ENCODE assay signal across 20 cellular contexts in the genomic region with DNA sequence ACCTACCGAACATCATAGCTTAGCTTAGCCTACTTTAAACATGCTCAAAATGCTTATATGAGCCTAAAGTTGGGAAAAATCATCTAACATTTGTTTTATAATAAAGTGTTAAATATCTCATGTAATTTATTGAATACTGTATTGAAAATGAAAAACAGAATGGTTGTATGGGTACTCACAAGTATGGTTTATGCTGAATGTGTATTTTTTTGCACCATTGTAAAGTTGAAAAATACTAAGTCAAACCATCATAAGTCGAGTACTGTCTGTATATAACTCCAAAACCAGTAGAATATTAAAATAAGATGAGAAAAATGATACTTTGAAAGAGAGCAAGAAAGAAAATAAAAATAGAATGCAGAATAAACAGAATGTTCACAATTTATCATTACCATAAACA.
A peak's percentile ranks its signal among the peaks of the same experiment; 100 is the strongest.
DNase-seq lines count a peak whose midpoint lies in the region; ATAC-seq, FAIRE-seq and TF ChIP-seq lines count a peak whose summit lies in the region.
"Had no signal": no experiment of that assay in that cellular context is flagged by ENCODE, and none has a peak within 500 bp of the region (broad histone marks: within the 10 kb centered on the region; RNA-seq: fewer than 3 reads in every experiment).

No MANE protein-coding gene starts in this region.

- H3K27ac ChIP-seq in A549 (no peak overlapping the region), OCI-LY1 (ENCODE audit: low read depth, low read length, poor library complexity, severe bottlenecking) (peak overlapping the region; percentile 99), K562 (ENCODE audit: extremely low read depth, low read depth, low read length) (no peak overlapping the region)
- H3K27ac ChIP-seq: BLaER1 treated with 17β-estradiol and CSF1 and Interleukin-3, amounts not matched to agents 10 nM and 100 nM; C4-2B had no signal

- H4K20me1 ChIP-seq in OCI-LY1 (ENCODE audit: insufficient read depth, low read length) (no peaks in the 10 kb centered on the region), K562 (replicated peaks; ENCODE audit: control insufficient read depth, insufficient read depth, low read length) (no peaks in the 10 kb centered on the region)
- H4K20me1 ChIP-seq: BLaER1 treated with 17β-estradiol and CSF1 and Interleukin-3, amounts not matched to agents 10 nM and 100 nM had no signal

- POLR2A ChIA-PET in A549 (lab: Yijun Ruan, JAX) = no interaction called here
- POLR2A ChIA-PET in K562 (lab: Yijun Ruan, JAX) = no interaction called here

- intact Hi-C loops in K562 (cut with micrococcal nuclease) = no loop called here

- H2AFZ ChIP-seq in OCI-LY1 (ENCODE audit: low read length) = no peak overlapping the region
- H2AFZ ChIP-seq in K562 (ENCODE audit: low read depth, low read length) = no peak overlapping the region

- TF ChIP-seq EP300 in A549 (IDR thresholded peaks at IDR 0.05) (no peak), K562 (IDR thresholded peaks at IDR 0.05; ENCODE audit: low read length) (no peak)

- CTCF ChIA-PET in A549 (lab: Yijun Ruan, JAX) = no interaction called here
- CTCF ChIA-PET in K562 (lab: Yijun Ruan, JAX; ENCODE audit: low intra/inter-chr PET ratio) = no interaction called here

- H3K9me3 ChIP-seq in A549 = peaks cover 4% of the 10 kb centered on the region; the same call in 2 of the 3 replicates
- H3K9me3 ChIP-seq in OCI-LY1 (ENCODE audit: low read length) = peaks cover 6% of the 10 kb centered on the region
- no peaks in the 10 kb centered on the region for H3K9me3 ChIP-seq in K562 (replicated peaks; ENCODE audit: control insufficient read depth, insufficient read depth, low read depth, low read length)
- peaks cover 3% of the 10 kb centered on the region; the same call in 1 of the 2 replicates for H3K9me3 ChIP-seq in MG63
- H3K9me3 ChIP-seq: Caco-2 had no signal

- TF ChIP-seq RAD21 in A549 (conservative IDR thresholded peaks at IDR 0.05 in 1 of 2, IDR thresholded peaks at IDR 0.05 in 1 of 2) = no peak
- no peak for TF ChIP-seq RAD21 in K562 (CRISPR knock-in tag; conservative IDR thresholded peaks at IDR 0.05 in 1 of 2, IDR thresholded peaks at IDR 0.05 in 1 of 2)

- TF ChIP-seq POLR2A in A549 (IDR thresholded peaks at IDR 0.05; ENCODE audit: low read length) (no peak), K562 (conservative IDR thresholded peaks at IDR 0.05) (no peak)

- no peaks in the 10 kb centered on the region for H3K9me2 ChIP-seq in OCI-LY1 (ENCODE audit: low read depth, low read length)

- H3K9ac ChIP-seq in OCI-LY1 (ENCODE audit: low read length) (no peak overlapping the region), K562 (ENCODE audit: insufficient read depth in 1 of 2, low read depth in 2 of 2, low read length in 2 of 2) (no peak overlapping the region)
- H3K9ac ChIP-seq: BLaER1 treated with 17β-estradiol and CSF1 and Interleukin-3, amounts not matched to agents 10 nM and 100 nM had no signal

- H3K9me1 ChIP-seq in K562 (ENCODE audit: control insufficient read depth, insufficient read depth, low read length) = no peaks in the 10 kb centered on the region

- WGBS in A549 (ENCODE audit: missing lambda C conversion rate) = 45% methylated on average over 2 of the region's 2 CpGs
- 6% methylated on average over 2 of the region's 2 CpGs for WGBS in K562 (ENCODE audit: insufficient coverage, low coverage, missing lambda C conversion rate)

- H3K36me3 ChIP-seq in OCI-LY1 (ENCODE audit: insufficient read depth, low read length) (no peaks in the 10 kb centered on the region; the same call in 1 of the 2 replicates), K562 (ENCODE audit: control insufficient read depth, insufficient read depth, low read length) (no peaks in the 10 kb centered on the region), MG63 (no peaks in the 10 kb centered on the region)
- H3K36me3 ChIP-seq: BLaER1 treated with 17β-estradiol and CSF1 and Interleukin-3, amounts not matched to agents 10 nM and 100 nM had no signal

- peaks cover 6% of the 10 kb centered on the region; the same call in 1 of the 2 replicates for H3F3A ChIP-seq in OCI-LY1 (ENCODE audit: insufficient read depth, low read length)

- ATAC-seq in A549 = no peak
- no peak for ATAC-seq in K562
- ATAC-seq in GM21619 (IDR thresholded peaks at IDR 0.05; ENCODE audit: unreplicated experiment) = no peak
- ATAC-seq: CD8-positive, alpha-beta T cell had no signal

- H3K4me3 ChIP-seq in A549 (no peak overlapping the region), OCI-LY1 (ENCODE audit: low read depth, low read length, poor library complexity, severe bottlenecking) (no peak overlapping the region), K562 (no peak overlapping the region), MG63 (no peak overlapping the region)
- H3K4me3 ChIP-seq: BLaER1 treated with 17β-estradiol and CSF1 and Interleukin-3, amounts not matched to agents 10 nM and 100 nM had no signal

- H3K4me1 ChIP-seq in A549 = no peaks in the 10 kb centered on the region
- peaks cover 65% of the 10 kb centered on the region for H3K4me1 ChIP-seq in OCI-LY1 (ENCODE audit: insufficient read depth, low read length, severe bottlenecking)
- no peaks in the 10 kb centered on the region for H3K4me1 ChIP-seq in K562 (replicated peaks in 1 of 2; ENCODE audit: control insufficient read depth in 2 of 2, insufficient read depth in 2 of 2, low read length in 2 of 2)
- H3K4me1 ChIP-seq: Caco-2 had no signal

- in situ Hi-C loops in K562 (cut with MboI) = no loop called here

- DNase-seq in A549 (ENCODE audit: low read depth in 1 of 2, low spot score in 1 of 2) (no peak), K562 (ENCODE audit: extremely low read depth in 1 of 4, low spot score in 3 of 4) (no peak), kidney glomerular epithelial cell (lab: John Stamatoyannopoulos, UW) (no peak), MG63 (no peak)
- DNase-seq: 8988T; AML-193; Caco-2; Calu3; CD4-positive, alpha-beta T cell; CD8-positive, alpha-beta T cell; DMS79 treated with DMSO at 0.1 percent for 48 hours; GF-D8 had no signal

- BruUV-seq in K562 (replicated peaks; lab: Mats Ljungman, UMichigan) = no TSS peak

- H3K27me3 ChIP-seq in OCI-LY1 (ENCODE audit: insufficient read depth, low read length) = no peaks in the 10 kb centered on the region
- no peaks in the 10 kb centered on the region for H3K27me3 ChIP-seq in K562 (ENCODE audit: control insufficient read depth in 2 of 2, insufficient read depth in 2 of 2, low read length in 2 of 2)
- H3K27me3 ChIP-seq in MG63 = no peaks in the 10 kb centered on the region
- H3K27me3 ChIP-seq: BLaER1 treated with 17β-estradiol and CSF1 and Interleukin-3, amounts not matched to agents 10 nM and 100 nM had no signal

- peak; percentile 92 for FAIRE-seq in A549 (lab: Jason Lieb, UNC)
- FAIRE-seq in K562 (lab: Jason Lieb, UNC) = no peak
- FAIRE-seq in endometrium (lab: Jason Lieb, UNC) = peak; percentile 29
- FAIRE-seq: D721Med, G401.6, GM12891 had no signal

- no peaks in the 10 kb centered on the region for H3K79me2 ChIP-seq in OCI-LY1 (ENCODE audit: insufficient read depth, low read length)
- H3K79me2 ChIP-seq in K562 (ENCODE audit: control insufficient read depth, insufficient read depth, low read length) = no peaks in the 10 kb centered on the region

- H3K4me2 ChIP-seq in A549 (no peak overlapping the region), OCI-LY1 (ENCODE audit: low read length) (no peak overlapping the region), K562 (ENCODE audit: insufficient read depth, low read length) (no peak overlapping the region)
- H3K4me2 ChIP-seq: BLaER1 treated with 17β-estradiol and CSF1 and Interleukin-3, amounts not matched to agents 10 nM and 100 nM had no signal

- TF ChIP-seq CTCF in A549 (IDR thresholded peaks at IDR 0.05) (no peak), OCI-LY1 (IDR thresholded peaks at IDR 0.05; ENCODE audit: low read length) (no peak), K562 (IDR thresholded peaks at IDR 0.05 in 2 of 3, conservative IDR thresholded peaks at IDR 0.05 in 1 of 3; ENCODE audit: insufficient read depth in 2 of 3, low read depth in 1 of 3, low read length in 3 of 3) (no peak)

TF ChIP-seq in A549, 52 proteins besides CTCF, POLR2A, EP300 and RAD21:
- TF ChIP-seq, protein P1, sequence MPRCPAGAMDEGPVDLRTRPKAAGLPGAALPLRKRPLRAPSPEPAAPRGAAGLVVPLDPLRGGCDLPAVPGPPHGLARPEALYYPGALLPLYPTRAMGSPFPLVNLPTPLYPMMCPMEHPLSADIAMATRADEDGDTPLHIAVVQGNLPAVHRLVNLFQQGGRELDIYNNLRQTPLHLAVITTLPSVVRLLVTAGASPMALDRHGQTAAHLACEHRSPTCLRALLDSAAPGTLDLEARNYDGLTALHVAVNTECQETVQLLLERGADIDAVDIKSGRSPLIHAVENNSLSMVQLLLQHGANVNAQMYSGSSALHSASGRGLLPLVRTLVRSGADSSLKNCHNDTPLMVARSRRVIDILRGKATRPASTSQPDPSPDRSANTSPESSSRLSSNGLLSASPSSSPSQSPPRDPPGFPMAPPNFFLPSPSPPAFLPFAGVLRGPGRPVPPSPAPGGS (IDR thresholded peaks at IDR 0.05) = no peak
- peak; percentile 66 for TF ChIP-seq MAFK (IDR thresholded peaks at IDR 0.05; ENCODE audit: partially characterized antibody)

TF ChIP-seq in K562, 482 proteins besides CTCF, POLR2A, EP300 and RAD21 (continues in another document):
- TF ChIP-seq POLR2B (IDR thresholded peaks at IDR 0.05; ENCODE audit: low read depth, partially characterized antibody) (no peak), NCOA6 (IDR thresholded peaks at IDR 0.05) (no peak), SP1 (CRISPR knock-in tag; IDR thresholded peaks at IDR 0.05) (no peak), TCF7L2 (IDR thresholded peaks at IDR 0.05; ENCODE audit: low read depth, low read length) (no peak), ZNF655 (CRISPR knock-in tag; IDR thresholded peaks at IDR 0.05) (no peak), MAFG (tag; conservative IDR thresholded peaks at IDR 0.05) (0 out of 2 replicates have a peak, but pooled peaks have one; percentile 25), ZNF316 (IDR thresholded peaks at IDR 0.05) (peak; percentile 78), C11orf30 (IDR thresholded peaks at IDR 0.05; ENCODE audit: low read depth) (peak; percentile 59)

Comparison
In these comparisons a context has a peak if more than half of its experiments do, and no peak if none do; other contexts are left out.
1. Of the 35 proteins assayed by ChIP-seq in both K562 and A549: peak only in K562: none; only in A549: MAFK; in both: none; in neither: 34.